Comparison of ENCODE assay signal across 24 cellular contexts in the genomic region with DNA sequence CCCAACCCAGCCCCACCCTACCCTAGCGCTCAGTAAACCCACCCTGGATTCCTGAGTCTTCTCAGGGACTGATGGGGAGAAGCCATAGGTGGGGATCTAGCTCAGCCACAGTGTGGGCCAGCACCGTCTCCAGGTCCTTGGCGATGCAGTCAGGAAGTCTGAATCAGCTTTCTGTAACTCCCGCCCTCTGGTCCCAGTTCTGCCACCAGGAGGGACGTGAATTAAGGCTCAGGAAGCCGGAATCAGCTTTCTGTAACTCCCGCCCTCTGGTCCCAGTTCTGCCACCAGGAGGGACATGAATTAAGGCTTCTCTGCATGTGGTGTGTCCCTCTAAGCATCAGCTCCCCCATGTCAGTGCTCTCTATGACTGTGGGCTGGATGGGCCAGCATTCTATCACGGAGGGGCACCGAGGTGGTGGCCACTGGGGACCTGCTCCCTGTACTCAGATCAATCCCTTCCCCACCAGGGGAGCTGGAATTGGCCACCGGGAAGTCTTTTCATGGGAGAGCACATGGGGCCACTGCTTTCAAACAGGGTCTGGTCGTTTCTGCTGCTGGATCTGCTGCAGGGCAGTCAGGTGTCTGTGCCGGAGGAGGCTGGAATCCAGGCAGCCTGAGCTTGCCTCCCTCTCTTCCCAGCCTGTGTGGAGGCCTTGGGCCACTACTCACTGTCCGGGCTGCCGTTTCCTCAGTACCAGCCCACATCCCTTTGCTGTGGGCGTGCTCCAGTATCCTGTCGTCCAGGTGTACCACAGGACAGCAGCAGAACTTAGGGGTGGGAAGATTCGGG. TPM values are rescaled to one million over a fixed set of nuclear protein-coding genes. Genes with fewer than 3 reads are reported as not detected.
DNase-seq lines count a peak whose midpoint lies in the region; ATAC-seq and TF ChIP-seq lines count a peak whose summit lies in the region.
"Had no signal": no experiment of that assay in that cellular context is flagged by ENCODE, and none has a peak within 500 bp of the region (broad histone marks: within the 10 kb centered on the region; RNA-seq: fewer than 3 reads in every experiment).

No MANE protein-coding gene starts in this region.

- H3K4me1 ChIP-seq in SJSA1 (replicated peaks): peaks cover 47% of the 10 kb centered on the region
- no peaks in the 10 kb centered on the region for H3K4me1 ChIP-seq in right cardiac atrium (ENCODE audit: control insufficient read depth, insufficient read depth, low read length)
- H3K4me1 ChIP-seq in gastrocnemius medialis: peaks cover 19 to 35% of the 10 kb centered on the region in 2 donors

- H3K27me3 ChIP-seq in SJSA1 (replicated peaks) (no peaks in the 10 kb centered on the region), right cardiac atrium (ENCODE audit: control insufficient read depth, insufficient read depth) (no peaks in the 10 kb centered on the region), gastrocnemius medialis (peaks cover 0 to 18% (median 0%) of the 10 kb centered on the region in 3 donors)
- H3K27me3 ChIP-seq: SJCRH30 had no signal

- no peak for TF ChIP-seq POLR2A in gastrocnemius medialis (IDR thresholded peaks at IDR 0.05)

- H3K4me3 ChIP-seq in SJSA1: no peak overlapping the region
- no peak overlapping the region for H3K4me3 ChIP-seq in right cardiac atrium (ENCODE audit: low read length)
- H3K4me3 ChIP-seq in gastrocnemius medialis: no peak overlapping the region
- H3K4me3 ChIP-seq: SJCRH30 had no signal

- in situ Hi-C loops in gastrocnemius medialis (cut with MboI; ENCODE audit: low sequenced_read_pairs in 4 of 4): no loop called here

- H3K27ac ChIP-seq in SJSA1 (peak overlapping the region; percentile 91), right cardiac atrium (ENCODE audit: low read length) (peak overlapping the region; percentile 95), gastrocnemius medialis (peak overlapping the region; percentile 77 to 90 (median 86))
- H3K27ac ChIP-seq: epithelial cell of prostate had no signal

- ATAC-seq in right cardiac atrium: peak; percentile 11 to 16
- peak; percentile 16 to 22 for ATAC-seq in gastrocnemius medialis
- no peak for ATAC-seq in HG02678 (IDR thresholded peaks at IDR 0.05; ENCODE audit: unreplicated experiment)
- ATAC-seq: activated CD4-positive, CD25-positive, alpha-beta regulatory T cell treated with anti-CD3 and anti-CD28 coated beads, Interleukin-2, amount 50 U/mL, for 24 hours; left colon; stimulated activated memory B cell treated with anti-CD40 and anti-IgM and Interleukin-4, amounts not matched to agents 10 μg/mL and 1 μg/mL and 100 μg/mL, for 72 hours; T-cell had no signal

- DNase-seq in EH (ENCODE audit: low read depth) (peak; percentile 9), SJSA1 (ENCODE audit: low read depth in 1 of 2, low spot score in 2 of 2) (peak; percentile 69 to 72), right cardiac atrium (peak in 1 of 3 donors; percentile 37), gastrocnemius medialis (peak in 1 of 2 donors; percentile 23), RKO (ENCODE audit: low spot score) (no peak), COLO829 (ENCODE audit: low spot score) (no peak), NOMO-1 treated with dmso at 0.1 percent for 144 hours (lab: John Stamatoyannopoulos, UW; ENCODE audit: unreplicated experiment) (no peak)
- DNase-seq: activated CD4-positive, alpha-beta memory T cell treated with anti-CD3 and anti-CD28 coated beads for 36 hours; aorta; central memory CD4-positive, alpha-beta T cell; dermis blood vessel endothelial cell; left colon; NCI-H2081; NCI-H82; nephron progenitor cell; SJCRH30; T-cell had no signal

- 57% methylated on average over 17 of the region's 17 CpGs for WGBS in right cardiac atrium

- intact Hi-C loops in right cardiac atrium (cut with DNase I) (no loop called here), gastrocnemius medialis (cut with DNase I; ENCODE audit: low total_unique reads) (loop anchor here (1.0 to 10.0 kb wide), 7 partner anchors 25 to 1395 kb away; partner anchors contain the start of gene ASB18)

- H3K9me3 ChIP-seq in SJSA1 (replicated peaks) (no peaks in the 10 kb centered on the region), right cardiac atrium (ENCODE audit: control insufficient read depth, low read length) (no peaks in the 10 kb centered on the region), gastrocnemius medialis (no peaks in the 10 kb centered on the region)
- H3K9me3 ChIP-seq: SJCRH30 had no signal

- peak in 1 of 5 experiments; percentile 6 for TF ChIP-seq CTCF in gastrocnemius medialis (IDR thresholded peaks at IDR 0.05 in 4 of 5, conservative IDR thresholded peaks at IDR 0.05 in 1 of 5)

- H3K36me3 ChIP-seq in SJSA1: no peaks in the 10 kb centered on the region
- H3K36me3 ChIP-seq in gastrocnemius medialis: no peaks in the 10 kb centered on the region
- H3K36me3 ChIP-seq: SJCRH30 had no signal

RNA-seq across cellular contexts. Expression of gene ASB18, which starts 24.7 kb away (rescaled TPM):
- 1.1 TPM in 1 of 2 replicates, not detected in the other for total RNA-seq in SJSA1 (2014; rRNA removed; shearing (Covaris generic))
- 1 to 10 TPM; 1.1 to 5.3 (median 3.0) TPM for total RNA-seq in right cardiac atrium
- 1.2 TPM for polyA plus RNA-seq in right cardiac atrium
- under 1 TPM in 2 of 4 donors, not detected in 2; 0.16 to 0.17 TPM for total RNA-seq in gastrocnemius medialis
- total RNA-seq: activated CD4-positive, alpha-beta memory T cell treated with anti-CD3 and anti-CD28 coated beads for 36 hours; aorta; dermis blood vessel endothelial cell; left colon; mononuclear cell; T-cell; temporal lobe had no signal
- polyA plus RNA-seq: AG04450, aorta had no signal

Comparison
In these comparisons a context has a peak if more than half of its experiments do, and no peak if none do; other contexts are left out.
1. DNase-seq: peak in EH (single experiment) and SJSA1 (2 of 2); none in RKO (single experiment), COLO829 (single experiment) and NOMO-1 treated with dmso at 0.1 percent for 144 hours (single experiment).
2. Peak in every context shown above with its lines, with median percentiles within 50 percentile points of each other: H3K27ac ChIP-seq.